ENCODE assay signal across 15 cellular contexts in the genomic region with DNA sequence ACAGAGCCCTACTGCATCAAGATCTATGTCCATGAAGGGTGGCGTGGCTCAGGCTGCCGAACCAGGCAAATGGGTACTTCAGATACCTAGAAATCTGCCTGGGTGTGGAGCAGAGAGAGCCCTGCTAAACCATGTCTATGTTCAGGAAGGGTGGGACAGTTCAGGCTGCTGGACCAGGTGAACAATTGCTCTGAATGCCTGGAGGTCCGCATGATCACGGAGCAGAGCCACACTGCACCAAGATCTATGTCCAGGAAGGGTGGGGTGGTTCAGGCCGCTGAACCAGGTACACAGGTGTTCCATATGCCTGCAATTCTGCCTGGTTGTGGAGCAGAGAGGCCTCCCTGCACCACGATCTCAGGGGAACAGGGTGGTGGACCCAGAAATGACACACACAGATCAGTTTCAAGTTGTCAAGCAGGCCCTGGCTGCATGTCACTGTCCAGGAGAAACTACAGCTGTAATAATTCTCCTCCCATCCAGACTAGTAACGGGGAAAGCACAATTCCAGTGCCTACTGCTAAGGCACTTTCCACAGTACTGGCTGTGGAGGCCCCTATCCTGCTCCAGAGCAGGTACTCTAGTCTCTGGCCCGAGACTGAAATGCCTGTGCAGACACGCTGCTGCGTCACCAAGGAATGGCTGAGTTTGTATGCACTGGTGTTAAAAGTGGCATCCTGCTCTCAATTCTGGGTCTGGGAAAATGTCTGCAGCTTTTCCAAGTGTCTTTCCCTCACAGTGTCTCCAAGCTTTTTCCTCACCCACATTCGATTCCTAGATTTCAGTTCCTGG. TPM values are rescaled to one million over a fixed set of nuclear protein-coding genes. Genes with fewer than 3 reads are reported as not detected.
DNase-seq lines count a peak whose midpoint lies in the region; ATAC-seq and TF ChIP-seq lines count a peak whose summit lies in the region.
"Had no signal": no experiment of that assay in that cellular context is flagged by ENCODE, and none has a peak within 500 bp of the region (broad histone marks: within the 10 kb centered on the region; RNA-seq: fewer than 3 reads in every experiment).

No MANE protein-coding gene starts in this region.

- intact Hi-C loops in MCF 10A (cut with micrococcal nuclease) (no loop called here), breast epithelium (cut with DNase I; ENCODE audit: low total_unique reads) (no loop called here), left cardiac atrium (cut with DNase I) (no loop called here)

- CTCF ChIA-PET in MCF 10A (lab: Yijun Ruan, JAX) = no interaction called here

- no peak overlapping the region for H3K4me3 Mint-ChIP-seq in MCF 10A (ENCODE audit: unreplicated experiment)
- H3K4me3 Mint-ChIP-seq in naive thymus-derived CD8-positive, alpha-beta T cell = no peak overlapping the region
- H3K4me3 Mint-ChIP-seq: B cell; CD4-positive, alpha-beta T cell had no signal

- no peaks in the 10 kb centered on the region for H3K36me3 Mint-ChIP-seq in MCF 10A (ENCODE audit: insufficient read depth, unreplicated experiment)
- H3K36me3 Mint-ChIP-seq in naive thymus-derived CD8-positive, alpha-beta T cell = peaks cover 3 to 43% (median 39%) of the 10 kb centered on the region in 3 donors

- H3K9me3 ChIP-seq in breast epithelium (peaks cover 5 to 20% of the 10 kb centered on the region in 2 donors), upper lobe of left lung (peaks cover 0 to 4% (median 0%) of the 10 kb centered on the region in 4 donors)

- no peak for ATAC-seq in naive thymus-derived CD8-positive, alpha-beta T cell
- ATAC-seq in left cardiac atrium (no peak), upper lobe of left lung (ENCODE audit: low FRiP score in 2 of 2) (no peak)
- ATAC-seq: GM12878, HCT116 had no signal

- TF ChIP-seq CTCF in MCF 10A (IDR thresholded peaks at IDR 0.05; ENCODE audit: unreplicated experiment) (no peak), breast epithelium (IDR thresholded peaks at IDR 0.05) (no peak), epithelial cell of esophagus (IDR thresholded peaks at IDR 0.05; ENCODE audit: insufficient read depth, low read depth, low read length, missing control alignments) (no peak), upper lobe of left lung (IDR thresholded peaks at IDR 0.05) (no peak)

- 84 to 100% methylated on average over 1 to 11 of the region's 11 CpGs for WGBS in upper lobe of left lung, 2 donors

- no peak for TF ChIP-seq EP300 in upper lobe of left lung (IDR thresholded peaks at IDR 0.05)

- DNase-seq in MCF 10A (ENCODE audit: unreplicated experiment) (no peak), breast epithelium (ENCODE audit: low spot score in 2 of 2) (no peak), epithelial cell of esophagus (ENCODE audit: low read depth) (peak; percentile 53), left cardiac atrium (no peak), upper lobe of left lung (no peak), NCI-H1436 treated with DMSO at 0.1 percent for 48 hours (lab: John Stamatoyannopoulos, UW) (no peak), 8988T (no peak)
- no peak for DNase-seq in naive thymus-derived CD8-positive, alpha-beta T cell
- DNase-seq: C1 segment of cervical spinal cord; CD4-positive, alpha-beta T cell; DMS79; GM23248 had no signal

- H3K4me3 ChIP-seq in breast epithelium = no peak overlapping the region
- no peak overlapping the region for H3K4me3 ChIP-seq in epithelial cell of esophagus (ENCODE audit: low read length)
- H3K4me3 ChIP-seq in upper lobe of left lung = no peak overlapping the region
- H3K4me3 ChIP-seq: GM12878, GM23248 had no signal

- TF ChIP-seq POLR2A in breast epithelium (IDR thresholded peaks at IDR 0.05) (no peak), upper lobe of left lung (IDR thresholded peaks at IDR 0.05) (no peak)

- H3K27ac ChIP-seq in breast epithelium (no peak overlapping the region), upper lobe of left lung (no peak overlapping the region)
- H3K27ac ChIP-seq: GM23248 had no signal

- peak overlapping the region; percentile 70 for H3K27ac Mint-ChIP-seq in MCF 10A (ENCODE audit: low read depth, unreplicated experiment)
- peak overlapping the region in 6 of 10 donors; percentile 27 to 72 (median 46) for H3K27ac Mint-ChIP-seq in naive thymus-derived CD8-positive, alpha-beta T cell
- H3K27ac Mint-ChIP-seq: B cell; CD4-positive, alpha-beta T cell had no signal

- no TSS peak for BruUV-seq in MCF 10A (replicated peaks; lab: Mats Ljungman, UMichigan)

- H3K27me3 ChIP-seq in breast epithelium (peaks cover 0 to 7% of the 10 kb centered on the region in 2 donors), upper lobe of left lung (no peaks in the 10 kb centered on the region)

- H3K9me3 Mint-ChIP-seq in MCF 10A (ENCODE audit: unreplicated experiment) = no peaks in the 10 kb centered on the region
- peaks cover 0 to 52% (median 2%) of the 10 kb centered on the region in 9 donors for H3K9me3 Mint-ChIP-seq in naive thymus-derived CD8-positive, alpha-beta T cell
- H3K9me3 Mint-ChIP-seq: CD4-positive, alpha-beta T cell had no signal

- POLR2A ChIA-PET in MCF 10A (lab: Yijun Ruan, JAX) = no interaction called here
- POLR2A ChIA-PET in naive thymus-derived CD8-positive, alpha-beta T cell (lab: Charles Lee) = no interaction called here

- H3K4me1 Mint-ChIP-seq in MCF 10A (ENCODE audit: insufficient read depth, unreplicated experiment) = no peaks in the 10 kb centered on the region
- H3K4me1 Mint-ChIP-seq in naive thymus-derived CD8-positive, alpha-beta T cell = peaks cover 4 to 14% (median 10%) of the 10 kb centered on the region in 4 donors

- no peaks in the 10 kb centered on the region for H3K4me1 ChIP-seq in breast epithelium
- H3K4me1 ChIP-seq in upper lobe of left lung = no peaks in the 10 kb centered on the region

- peaks cover 1% of the 10 kb centered on the region for H3K27me3 Mint-ChIP-seq in MCF 10A (ENCODE audit: insufficient read depth, unreplicated experiment)
- no peaks in the 10 kb centered on the region for H3K27me3 Mint-ChIP-seq in naive thymus-derived CD8-positive, alpha-beta T cell
- H3K27me3 Mint-ChIP-seq: B cell; CD4-positive, alpha-beta T cell had no signal

- H3K36me3 ChIP-seq in breast epithelium = no peaks in the 10 kb centered on the region
- H3K36me3 ChIP-seq in upper lobe of left lung = no peaks in the 10 kb centered on the region

RNA-seq across cellular contexts. Expression of gene UBQLN2, which starts 25.2 kb away (rescaled TPM):
- total RNA-seq in MCF 10A (2022) (18.0 and 18.9 TPM in 2 replicates), breast epithelium (10 to 100 TPM; 19.4 to 24.7 (median 21.3) TPM), left cardiac atrium (10 to 100 TPM; 27.9 to 28.8 TPM), upper lobe of left lung (10 to 100 TPM; 19.8 to 31.2 (median 27.0) TPM)
- total RNA-seq in naive thymus-derived CD8-positive, alpha-beta T cell = 10 to 100 TPM; 46.6 to 47.3 TPM
- 10 to 100 TPM; 47.4 to 82.9 (median 69.7) TPM for polyA plus RNA-seq in naive thymus-derived CD8-positive, alpha-beta T cell
